Comparison of ENCODE assay signal across 20 cellular contexts in the genomic region with DNA sequence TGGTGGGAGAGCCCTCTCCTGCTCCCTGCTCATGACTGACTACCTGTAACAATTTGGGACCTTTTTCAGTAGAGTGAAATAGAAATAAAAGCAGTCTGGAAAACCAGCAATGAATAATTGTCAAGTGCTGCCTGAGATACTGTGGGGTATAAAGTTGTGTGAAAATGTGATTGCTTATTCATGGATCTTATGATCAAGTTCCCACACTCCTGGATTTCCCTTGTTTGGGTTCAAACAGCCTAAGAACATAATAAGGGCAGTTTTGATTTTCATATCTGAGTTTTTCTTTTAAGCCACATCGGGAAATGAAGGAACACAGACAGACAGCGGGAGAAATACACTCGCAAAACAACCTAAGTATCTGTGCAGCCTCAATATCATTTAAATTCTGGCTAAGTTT. TPM values are rescaled to one million over a fixed set of nuclear protein-coding genes. Genes with fewer than 3 reads are reported as not detected.
DNase-seq lines count a peak whose midpoint lies in the region; TF ChIP-seq lines count a peak whose summit lies in the region.
"Had no signal": no experiment of that assay in that cellular context is flagged by ENCODE, and none has a peak within 500 bp of the region (broad histone marks: within the 10 kb centered on the region; RNA-seq: fewer than 3 reads in every experiment).

No MANE protein-coding gene starts in this region.

- peak overlapping the region; percentile 64; the same call in 1 of the 2 replicates for H3K27ac Mint-ChIP-seq in HFFc6
- H3K27ac Mint-ChIP-seq in activated naive CD4-positive, alpha-beta T cell treated with anti-CD3 and anti-CD28 coated beads for 36 hours: no peak overlapping the region
- H3K27ac Mint-ChIP-seq: activated naive CD4-positive, alpha-beta T cell treated with anti-CD3 and anti-CD28 coated beads, Interleukin-2, amount 10 ng/mL, durations not matched to agents 7 days and 5 days had no signal

- TF ChIP-seq CTCF in HFFc6 (IDR thresholded peaks at IDR 0.05) (no peak), brain microvascular endothelial cell (IDR thresholded peaks at IDR 0.05; ENCODE audit: low read depth, low read length, missing control alignments) (no peak), smooth muscle cell (IDR thresholded peaks at IDR 0.05; ENCODE audit: borderline replicate concordance, insufficient read depth, poor library complexity, severe bottlenecking) (no peak)

- H2BK120ac ChIP-seq in mesenchymal stem cell (ENCODE audit: low read depth, low read length): no peak overlapping the region

- CTCF ChIA-PET in activated naive CD4-positive, alpha-beta T cell treated with anti-CD3 and anti-CD28 coated beads for 36 hours (lab: Charles Lee): interaction anchor here (0.6 to 0.9 kb wide), 2 partner anchors 112 to 316 kb away, joined by 3 to 4 read pairs; no protein-coding TSS in a partner anchor

- H3K9ac ChIP-seq in mesenchymal stem cell (ENCODE audit: low read length) (peak overlapping the region; percentile 30), smooth muscle cell (ENCODE audit: low read depth) (peak overlapping the region; percentile 3)

- peaks cover 94% of the 10 kb centered on the region for H3K4me1 Mint-ChIP-seq in HFFc6 (ENCODE audit: low read depth)
- H3K4me1 Mint-ChIP-seq in activated naive CD4-positive, alpha-beta T cell treated with anti-CD3 and anti-CD28 coated beads for 36 hours (ENCODE audit: low read depth): no peaks in the 10 kb centered on the region
- H3K4me1 Mint-ChIP-seq: activated naive CD4-positive, alpha-beta T cell treated with anti-CD3 and anti-CD28 coated beads, Interleukin-2, amount 10 ng/mL, durations not matched to agents 7 days and 5 days had no signal

- H3K9me3 Mint-ChIP-seq in HFFc6: no peaks in the 10 kb centered on the region
- no peaks in the 10 kb centered on the region for H3K9me3 Mint-ChIP-seq in activated naive CD4-positive, alpha-beta T cell treated with anti-CD3 and anti-CD28 coated beads for 36 hours
- H3K9me3 Mint-ChIP-seq: activated naive CD4-positive, alpha-beta T cell treated with anti-CD3 and anti-CD28 coated beads, Interleukin-2, amount 10 ng/mL, durations not matched to agents 7 days and 5 days had no signal

- H2AK5ac ChIP-seq in mesenchymal stem cell (ENCODE audit: low read length, severe bottlenecking): no peak overlapping the region

- in situ Hi-C loops in brain microvascular endothelial cell (cut with HindIII; ENCODE audit: low pct_ligation_motif_present, low sequenced_read_pairs): no loop called here

- peaks cover 67% of the 10 kb centered on the region for H3F3A ChIP-seq in smooth muscle cell (ENCODE audit: low read depth)

- no peak overlapping the region for H3K23ac ChIP-seq in mesenchymal stem cell (ENCODE audit: low read length in 2 of 2)

- peaks cover 51% of the 10 kb centered on the region for H3K36me3 Mint-ChIP-seq in HFFc6 (ENCODE audit: low read depth)
- no peaks in the 10 kb centered on the region for H3K36me3 Mint-ChIP-seq in activated naive CD4-positive, alpha-beta T cell treated with anti-CD3 and anti-CD28 coated beads for 36 hours (ENCODE audit: low read depth)
- H3K36me3 Mint-ChIP-seq: activated naive CD4-positive, alpha-beta T cell treated with anti-CD3 and anti-CD28 coated beads, Interleukin-2, amount 10 ng/mL, durations not matched to agents 7 days and 5 days had no signal

- H3K27me3 ChIP-seq in brain microvascular endothelial cell (replicated peaks) (no peaks in the 10 kb centered on the region), mesenchymal stem cell (ENCODE audit: control insufficient read depth in 1 of 2, insufficient read depth in 1 of 2, low read length in 2 of 2) (no peaks in the 10 kb centered on the region), smooth muscle cell (ENCODE audit: low read depth) (no peaks in the 10 kb centered on the region)

- DNase-seq in HFFc6 (no peak), brain microvascular endothelial cell (no peak), mesenchymal stem cell (no peak), smooth muscle cell (lab: John Stamatoyannopoulos, UW; ENCODE audit: unreplicated experiment) (no peak), iPS-NIHi11 (ENCODE audit: low spot score) (no peak), NAMALWA (ENCODE audit: low spot score) (no peak)
- no peak for DNase-seq in activated naive CD4-positive, alpha-beta T cell treated with anti-CD3 and anti-CD28 coated beads for 36 hours
- DNase-seq in stimulated activated CD4-positive, alpha-beta T cell treated with anti-CD3 and anti-CD28 coated beads, Interleukin-15, amount 100 ng/mL, for 24 hours: no peak
- DNase-seq: activated naive CD4-positive, alpha-beta T cell treated with anti-CD3 and anti-CD28 coated beads, Interleukin-2, amount 10 ng/mL, durations not matched to agents 7 days and 5 days; activated T-cell treated with anti-CD3 and anti-CD28 coated beads, Interleukin-2, amount 50 U/mL, for 48 hours; effector memory CD4-positive, alpha-beta T cell; EL; glutamatergic neuron; NCI-H1092 treated with DMSO at 0.1 percent for 48 hours; NCI-H2081; NCI-H510A; PC-9; SIG-M5; stimulated activated CD8-positive, alpha-beta memory T cell treated with anti-CD3 and anti-CD28 coated beads, Interleukin-4, amount 100 ng/mL, for 48 hours; T-helper 1 cell had no signal

- peaks cover 99% of the 10 kb centered on the region for H3K79me2 ChIP-seq in smooth muscle cell (ENCODE audit: low read depth)

- H2AFZ ChIP-seq in mesenchymal stem cell (ENCODE audit: low read depth, low read length): no peak overlapping the region
- H2AFZ ChIP-seq in smooth muscle cell (ENCODE audit: low read depth): no peak overlapping the region
- H2AFZ ChIP-seq: PC-9 had no signal

- intact Hi-C loops in activated naive CD4-positive, alpha-beta T cell treated with anti-CD3 and anti-CD28 coated beads for 36 hours (cut with micrococcal nuclease): no loop called here

- no peak overlapping the region for H2BK12ac ChIP-seq in mesenchymal stem cell (ENCODE audit: low read length in 2 of 2)

- 100% methylated on average over 2 of the region's 3 CpGs for WGBS in mesenchymal stem cell
- 71% methylated on average over 3 of the region's 3 CpGs for WGBS in smooth muscle cell (ENCODE audit: low lambda C conversion rate)

- H3K4me1 ChIP-seq in mesenchymal stem cell (ENCODE audit: control insufficient read depth, insufficient read depth, low read depth, low read length) (peaks cover 2% of the 10 kb centered on the region), smooth muscle cell (ENCODE audit: low read depth) (peaks cover 23% of the 10 kb centered on the region)

- H3K4ac ChIP-seq in mesenchymal stem cell (ENCODE audit: low read depth in 1 of 2, low read length in 2 of 2): no peak overlapping the region

- H3K36me3 ChIP-seq in brain microvascular endothelial cell (replicated peaks) (peaks cover 7% of the 10 kb centered on the region), mesenchymal stem cell (ENCODE audit: control insufficient read depth in 1 of 2, insufficient read depth in 2 of 2, low read depth in 1 of 2, low read length in 2 of 2) (peaks cover 4 to 6% of the 10 kb centered on the region in 2 experiments), smooth muscle cell (ENCODE audit: low read depth) (no peaks in the 10 kb centered on the region)

- H3K9me3 ChIP-seq in mesenchymal stem cell (ENCODE audit: control insufficient read depth, low read length): no peaks in the 10 kb centered on the region
- no peaks in the 10 kb centered on the region for H3K9me3 ChIP-seq in smooth muscle cell (replicated peaks; ENCODE audit: low read depth)

- peaks cover 7% of the 10 kb centered on the region for H3K79me1 ChIP-seq in mesenchymal stem cell (replicated peaks; ENCODE audit: low read length, poor library complexity, severe bottlenecking)

- no peak overlapping the region for H2BK15ac ChIP-seq in mesenchymal stem cell (ENCODE audit: low read depth, poor library complexity, severe bottlenecking)

- no peak overlapping the region for H3K14ac ChIP-seq in mesenchymal stem cell (ENCODE audit: low read length in 2 of 2)

- H3K27ac ChIP-seq in brain microvascular endothelial cell (peak overlapping the region; percentile 100), mesenchymal stem cell (ENCODE audit: low read length, poor library complexity, severe bottlenecking) (no peak overlapping the region), smooth muscle cell (ENCODE audit: low read depth) (peak overlapping the region; percentile 98)
- H3K27ac ChIP-seq: PC-9 had no signal

- H2BK5ac ChIP-seq in mesenchymal stem cell (ENCODE audit: low read depth, low read length, poor library complexity, severe bottlenecking): no peak overlapping the region

- H4K20me1 ChIP-seq in smooth muscle cell (ENCODE audit: low read depth): peaks cover 97% of the 10 kb centered on the region

- H4K8ac ChIP-seq in mesenchymal stem cell (ENCODE audit: low read length): no peak overlapping the region

- H3K27me3 Mint-ChIP-seq in HFFc6 (ENCODE audit: insufficient read depth): peaks cover 20% of the 10 kb centered on the region
- H3K27me3 Mint-ChIP-seq in activated naive CD4-positive, alpha-beta T cell treated with anti-CD3 and anti-CD28 coated beads for 36 hours (ENCODE audit: low read depth): no peaks in the 10 kb centered on the region
- H3K27me3 Mint-ChIP-seq: activated naive CD4-positive, alpha-beta T cell treated with anti-CD3 and anti-CD28 coated beads, Interleukin-2, amount 10 ng/mL, durations not matched to agents 7 days and 5 days had no signal

- no peak overlapping the region for H3K4me2 ChIP-seq in mesenchymal stem cell (ENCODE audit: low read length, poor library complexity, severe bottlenecking)
- peak overlapping the region; percentile 27 for H3K4me2 ChIP-seq in smooth muscle cell
- H3K4me2 ChIP-seq: PC-9 had no signal

- no peak overlapping the region for H3K4me3 Mint-ChIP-seq in HFFc6
- H3K4me3 Mint-ChIP-seq in activated naive CD4-positive, alpha-beta T cell treated with anti-CD3 and anti-CD28 coated beads for 36 hours: no peak overlapping the region

- H3K4me3 ChIP-seq in brain microvascular endothelial cell (ENCODE audit: low read depth, low read length) (no peak overlapping the region), mesenchymal stem cell (ENCODE audit: insufficient read depth in 1 of 2, low read depth in 1 of 2, low read length in 2 of 2) (no peak overlapping the region), smooth muscle cell (no peak overlapping the region)
- H3K4me3 ChIP-seq: PC-9 had no signal

- H4K91ac ChIP-seq in mesenchymal stem cell (ENCODE audit: low read length): no peak overlapping the region

- H3K18ac ChIP-seq in mesenchymal stem cell (ENCODE audit: low read depth in 1 of 2, low read length in 2 of 2): no peak overlapping the region

RNA-seq across cellular contexts. Expression of a gene that starts 52.9 kb away (rescaled TPM):
- total RNA-seq in HFFc6 (2021; fragmentation: NEBNext Ultra II Directional; extraction: Animal tissue kit (Norgen Biotek cat#: 25700)): 1,000 to 10,000 TPM; 1,066 to 1,726 (median 1,102) TPM
- 820 TPM for polyA plus RNA-seq in mesenchymal stem cell (2013, experiment 1 of 2)
- polyA plus RNA-seq in mesenchymal stem cell (2013, experiment 2 of 2): 785 TPM
- 948 and 1,024 TPM in 2 replicates for total RNA-seq in smooth muscle cell
- polyA plus RNA-seq in smooth muscle cell: 1,552 and 1,869 TPM in 2 replicates
- under 1 TPM; 0.42 to 0.62 TPM for total RNA-seq in activated naive CD4-positive, alpha-beta T cell treated with anti-CD3 and anti-CD28 coated beads for 36 hours

Comparison
In these comparisons a context has a peak if more than half of its experiments do, and no peak if none do; other contexts are left out.
1. RNA of a gene that starts 52.9 kb away (total RNA-seq): 1,066 to 1,726 TPM in HFFc6 and 948 to 1,024 TPM in smooth muscle cell; 0.42 to 0.62 TPM in activated naive CD4-positive, alpha-beta T cell treated with anti-CD3 and anti-CD28 coated beads for 36 hours; every median in the first group is over 100 times any median in the second.